ENCODE assay signal across 16 cellular contexts in the genomic region with DNA sequence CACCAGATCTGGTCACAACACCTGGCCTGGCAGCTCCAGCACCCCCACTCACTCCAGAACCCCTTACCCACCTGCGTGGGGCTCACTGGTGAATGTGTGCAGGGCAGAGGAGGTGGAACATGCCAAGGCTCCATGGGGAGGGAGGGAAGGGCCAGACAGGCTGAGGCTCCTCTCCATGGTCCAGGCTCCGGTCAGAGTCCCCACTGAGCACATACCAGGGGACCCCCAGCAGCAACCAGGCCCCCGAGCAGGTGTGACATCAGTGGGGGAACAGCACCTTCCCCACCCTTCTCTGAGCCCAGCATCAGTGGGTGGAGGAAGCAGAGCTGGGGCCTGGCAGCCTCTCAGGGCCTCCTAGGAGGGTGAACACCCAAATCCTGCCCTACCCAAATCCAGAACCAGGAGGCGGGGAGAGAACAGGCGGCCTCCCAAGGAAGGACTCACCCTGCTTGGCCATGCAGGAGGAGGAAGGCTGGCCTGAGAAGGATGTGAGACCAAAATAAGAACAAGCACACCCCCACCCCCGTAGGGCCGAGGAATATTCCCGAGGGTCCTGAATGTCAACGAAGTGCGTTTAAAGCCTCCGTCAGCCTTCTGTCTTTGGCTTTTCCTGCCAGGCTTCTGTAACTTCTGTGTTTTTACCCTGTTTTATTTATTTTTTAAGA. TPM values are rescaled to one million over a fixed set of nuclear protein-coding genes. Genes with fewer than 3 reads are reported as not detected.
DNase-seq lines count a peak whose midpoint lies in the region; TF ChIP-seq lines count a peak whose summit lies in the region.
"Had no signal": no experiment of that assay in that cellular context is flagged by ENCODE, and none has a peak within 500 bp of the region (broad histone marks: within the 10 kb centered on the region; RNA-seq: fewer than 3 reads in every experiment).

No MANE protein-coding gene starts in this region.

- POLR2A ChIA-PET in HEK293 (lab: Yijun Ruan, JAX) = no interaction called here

- no peak for DNase-seq in coronary artery (ENCODE audit: low spot score)
- peak; percentile 75 for DNase-seq in osteoblast (ENCODE audit: insufficient read length, low spot score, missing footprints)
- no peak for DNase-seq in stimulated activated CD4-positive, alpha-beta T cell treated with anti-CD3 and anti-CD28 coated beads, Interleukin-2, amount 100 ng/mL, for 48 hours
- no peak for DNase-seq in H4 (ENCODE audit: low spot score)
- no peak for DNase-seq in COLO668 (lab: John Stamatoyannopoulos, UW; ENCODE audit: unreplicated experiment)
- DNase-seq: ACHN; CD4-positive, alpha-beta memory T cell; H9; Karpas-422; NCI-H1105 treated with DMSO at 0.1 percent for 48 hours; NCI-H187; OCI-M1; RPMI8226; SJCRH30 had no signal

- CTCF ChIA-PET in HEK293 (lab: Yijun Ruan, JAX) = no interaction called here

- H3K4me1 ChIP-seq in BLaER1 = peaks cover 93% of the 10 kb centered on the region
- no peaks in the 10 kb centered on the region for H3K4me1 ChIP-seq in HEK293 (ENCODE audit: control insufficient read depth, insufficient read depth, low read length)
- no peaks in the 10 kb centered on the region for H3K4me1 ChIP-seq in osteoblast (ENCODE audit: insufficient read depth, low read length)
- H3K4me1 ChIP-seq: SJCRH30 had no signal

- H3K36me3 ChIP-seq in BLaER1 (no peaks in the 10 kb centered on the region), HEK293 (ENCODE audit: control insufficient read depth in 2 of 2, insufficient read depth in 1 of 2, low read length in 2 of 2) (no peaks in the 10 kb centered on the region), osteoblast (ENCODE audit: insufficient read depth, low read length) (no peaks in the 10 kb centered on the region)
- H3K36me3 ChIP-seq: SJCRH30 had no signal

- peak overlapping the region; percentile 75 for H3K9ac ChIP-seq in BLaER1

- H3K4me2 ChIP-seq in BLaER1 (peak overlapping the region; percentile 97), osteoblast (ENCODE audit: insufficient read depth, low read length) (no peak overlapping the region)

- no peaks in the 10 kb centered on the region for H3K27me3 ChIP-seq in BLaER1
- peaks cover 5% of the 10 kb centered on the region for H3K27me3 ChIP-seq in osteoblast (ENCODE audit: insufficient read depth, low read length)

- H3K9me3 ChIP-seq in BLaER1 (no peaks in the 10 kb centered on the region), HEK293 (ENCODE audit: control insufficient read depth, insufficient read depth, low read depth, low read length) (no peaks in the 10 kb centered on the region), osteoblast (ENCODE audit: low read depth, low read length) (no peaks in the 10 kb centered on the region)
- H3K9me3 ChIP-seq: SJCRH30 had no signal

- H2AFZ ChIP-seq in osteoblast (ENCODE audit: low read length) = no peak overlapping the region

- H4K20me1 ChIP-seq in BLaER1 (no peaks in the 10 kb centered on the region), osteoblast (ENCODE audit: insufficient read depth, low read length) (no peaks in the 10 kb centered on the region)

- no peak for TF ChIP-seq CTCF in HEK293 (tag by site-specific recombination; IDR thresholded peaks at IDR 0.05)
- TF ChIP-seq CTCF in coronary artery (IDR thresholded peaks at IDR 0.05) = no peak
- TF ChIP-seq CTCF in osteoblast (IDR thresholded peaks at IDR 0.05; ENCODE audit: extremely low read depth, low read depth, low read length) = no peak

- no peaks in the 10 kb centered on the region for H3K79me2 ChIP-seq in osteoblast (ENCODE audit: insufficient read depth, low read length)

- H3K4me3 ChIP-seq in BLaER1 (peak overlapping the region; percentile 53), HEK293 (ENCODE audit: low read depth, low read length) (no peak overlapping the region), coronary artery (no peak overlapping the region), osteoblast (ENCODE audit: insufficient read depth, low read length) (no peak overlapping the region)
- H3K4me3 ChIP-seq: SJCRH30 had no signal

- H3K27ac ChIP-seq in BLaER1 = peak overlapping the region; percentile 87
- no peak overlapping the region for H3K27ac ChIP-seq in HEK293 (ENCODE audit: extremely low read depth, low read depth, low read length)
- H3K27ac ChIP-seq in coronary artery = peak overlapping the region; percentile 80 to 91
- no peak overlapping the region for H3K27ac ChIP-seq in osteoblast (ENCODE audit: low read depth, low read length)
- H3K27ac ChIP-seq: SJCRH30 had no signal

TF ChIP-seq in HEK293, 187 proteins besides CTCF, POLR2A, EP300 and RAD21:
- TF ChIP-seq GLIS1 (tag by site-specific recombination; IDR thresholded peaks at IDR 0.05) = peak; percentile 26; the same call in 1 of the 2 replicates
- TF ChIP-seq, protein P1, sequence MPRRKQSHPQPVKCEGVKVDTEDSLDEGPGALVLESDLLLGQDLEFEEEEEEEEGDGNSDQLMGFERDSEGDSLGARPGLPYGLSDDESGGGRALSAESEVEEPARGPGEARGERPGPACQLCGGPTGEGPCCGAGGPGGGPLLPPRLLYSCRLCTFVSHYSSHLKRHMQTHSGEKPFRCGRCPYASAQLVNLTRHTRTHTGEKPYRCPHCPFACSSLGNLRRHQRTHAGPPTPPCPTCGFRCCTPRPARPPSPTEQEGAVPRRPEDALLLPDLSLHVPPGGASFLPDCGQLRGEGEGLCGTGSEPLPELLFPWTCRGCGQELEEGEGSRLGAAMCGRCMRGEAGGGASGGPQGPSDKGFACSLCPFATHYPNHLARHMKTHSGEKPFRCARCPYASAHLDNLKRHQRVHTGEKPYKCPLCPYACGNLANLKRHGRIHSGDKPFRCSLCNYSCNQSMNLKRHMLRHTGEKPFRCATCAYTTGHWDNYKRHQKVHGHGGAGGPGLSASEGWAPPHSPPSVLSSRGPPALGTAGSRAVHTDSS (tag by site-specific recombination; IDR thresholded peaks at IDR 0.05) = no peak

RNA-seq across cellular contexts. Expression of gene GP9, which starts 1.1 kb away (rescaled TPM):
- not detected in 2 replicates for total RNA-seq in osteoblast
- not detected in 2 replicates for total RNA-seq in H4 (2014; rRNA removed; shearing (Covaris generic))
- total RNA-seq: CD4-positive, alpha-beta memory T cell; H9; SJCRH30 had no signal

RNA-seq across cellular contexts. Expression of gene EFCC1, which starts 58.3 kb away (rescaled TPM):
- not detected in 2 replicates for total RNA-seq in osteoblast
- total RNA-seq in H4 (2014; rRNA removed; shearing (Covaris generic)) = 0.27 and 1.2 TPM in 2 replicates
- total RNA-seq: CD4-positive, alpha-beta memory T cell had no signal

Comparison
In these comparisons a context has a peak if more than half of its experiments do, and no peak if none do; other contexts are left out.
1. H3K27ac ChIP-seq: peak in BLaER1 (single experiment) and coronary artery (2 of 2); none in HEK293 (single experiment) and osteoblast (single experiment).